15 cellular contexts compared by ENCODE assay signal in genomic region chr6:16483315-16483875, GRCh38.
DNase-seq lines count a peak whose midpoint lies in the region; ATAC-seq, FAIRE-seq and TF ChIP-seq lines count a peak whose summit lies in the region.
"Had no signal": no experiment of that assay in that cellular context is flagged by ENCODE, and none has a peak within 500 bp of the region (broad histone marks: within the 10 kb centered on the region; RNA-seq: fewer than 3 reads in every experiment).

No MANE protein-coding gene starts in this region.

- H4K91ac ChIP-seq in neuronal stem cell (ENCODE audit: low read depth, low read length, poor library complexity), result no peak overlapping the region

- H3K27me3 ChIP-seq in neuronal stem cell (ENCODE audit: control insufficient read depth in 3 of 3, insufficient read depth in 3 of 3, low read depth in 1 of 3, low read length in 3 of 3), result no peaks in the 10 kb centered on the region
- H3K27me3 ChIP-seq: ovary, suprapubic skin had no signal

- H3K9ac ChIP-seq in neuronal stem cell (ENCODE audit: low read depth, low read length, poor library complexity), result no peak overlapping the region

- intact Hi-C loops in activated CD4-positive, alpha-beta memory T cell treated with anti-CD3 and anti-CD28 coated beads for 36 hours (cut with micrococcal nuclease), result loop anchor here (1.0 kb wide), 5 partner anchors 8 to 279 kb away; no protein-coding TSS in a partner anchor
- intact Hi-C loops in natural killer cell (cut with micrococcal nuclease), result loop anchor here (5.0 kb wide), 2 partner anchors 46 to 279 kb away; partner anchors contain the start of gene ATXN1

- H2BK120ac ChIP-seq in neuronal stem cell (ENCODE audit: low read depth, low read length), result no peak overlapping the region

- no peak for TF ChIP-seq CTCF in natural killer cell (IDR thresholded peaks at IDR 0.05)

- H3K4me2 ChIP-seq in neuronal stem cell (ENCODE audit: insufficient read depth, low read length, poor library complexity, severe bottlenecking), result no peak overlapping the region

- peak overlapping the region; percentile 87 for H3K27ac Mint-ChIP-seq in activated CD4-positive, alpha-beta memory T cell treated with anti-CD3 and anti-CD28 coated beads for 36 hours
- H3K27ac Mint-ChIP-seq in natural killer cell, result peak overlapping the region; percentile 78 to 79

- H2AFZ ChIP-seq in neuronal stem cell (ENCODE audit: low read length), result no peak overlapping the region

- H3K23ac ChIP-seq in neuronal stem cell (ENCODE audit: low read depth, low read length, poor library complexity), result no peak overlapping the region

- peaks cover 93% of the 10 kb centered on the region for H3K4me1 Mint-ChIP-seq in activated CD4-positive, alpha-beta memory T cell treated with anti-CD3 and anti-CD28 coated beads for 36 hours (ENCODE audit: low read depth)
- H3K4me1 Mint-ChIP-seq in natural killer cell, result peaks cover 61 to 62% of the 10 kb centered on the region in 2 donors

- H3K36me3 Mint-ChIP-seq in activated CD4-positive, alpha-beta memory T cell treated with anti-CD3 and anti-CD28 coated beads for 36 hours, result peaks cover 40% of the 10 kb centered on the region
- no peaks in the 10 kb centered on the region for H3K36me3 Mint-ChIP-seq in natural killer cell

- no peaks in the 10 kb centered on the region for H3K79me1 ChIP-seq in neuronal stem cell (ENCODE audit: low read depth, low read length)

- DNase-seq in GM18507 (ENCODE audit: extremely low spot score, insufficient read length, low read depth) (no peak), natural killer cell (no peak), neuronal stem cell (ENCODE audit: low spot score) (no peak), NCI-H526 treated with DMSO at 0.1 percent for 48 hours (lab: John Stamatoyannopoulos, UW) (no peak)
- DNase-seq in activated CD4-positive, alpha-beta memory T cell treated with anti-CD3 and anti-CD28 coated beads for 36 hours, result peak; percentile 44
- DNase-seq: DMS79; left colon; NCI-H2029 treated with DMSO at 0.1 percent for 48 hours; ovary; stimulated activated CD4-positive, alpha-beta T cell treated with anti-CD3 and anti-CD28 coated beads, Interleukin-1b, Interleukin-23, amount 100 ng/mL, for 48 hours had no signal

- H2BK12ac ChIP-seq in neuronal stem cell (ENCODE audit: low read length), result no peak overlapping the region

- peaks cover 0 to 3% of the 10 kb centered on the region in 2 donors for H3K9me3 ChIP-seq in neuronal stem cell (replicated peaks in 1 of 2; ENCODE audit: control insufficient read depth in 2 of 2, insufficient read depth in 1 of 2, low read depth in 1 of 2, low read length in 2 of 2)
- H3K9me3 ChIP-seq: ovary, suprapubic skin had no signal

- no peak overlapping the region for H2AK5ac ChIP-seq in neuronal stem cell (ENCODE audit: low read depth, low read length)

- no peak overlapping the region for H2BK15ac ChIP-seq in neuronal stem cell (ENCODE audit: low read length)

- peak; percentile 53 for ATAC-seq in HG02623 (IDR thresholded peaks at IDR 0.05; ENCODE audit: unreplicated experiment)
- peak; percentile 15 to 41 (median 36) for ATAC-seq in natural killer cell
- ATAC-seq in HG03097 (IDR thresholded peaks at IDR 0.05; ENCODE audit: low FRiP score, unreplicated experiment), result no peak
- ATAC-seq: HepG2, left colon had no signal

- H3K18ac ChIP-seq in neuronal stem cell (ENCODE audit: low read length), result no peak overlapping the region

- no peak overlapping the region for H3K4me3 ChIP-seq in neuronal stem cell (ENCODE audit: low read length in 2 of 2)
- H3K4me3 ChIP-seq: ovary, suprapubic skin had no signal

- no CpG with 5 or more reads among the region's 2 CpGs for WGBS in neuronal stem cell (ENCODE audit: extremely low coverage in 2 of 2, insufficient read length in 2 of 2, insufficient replicate concordance in 1 of 2), 2 donors

- H3K36me3 ChIP-seq in neuronal stem cell (replicated peaks in 1 of 2; ENCODE audit: control insufficient read depth in 2 of 2, insufficient read depth in 2 of 2, low read length in 2 of 2), result no peaks in the 10 kb centered on the region
- H3K36me3 ChIP-seq: ovary had no signal

- FAIRE-seq in GM18507 (lab: Jason Lieb, UNC), result peak; percentile 75
- FAIRE-seq: frontal cortex, HepG2 had no signal

- H3K4me1 ChIP-seq in neuronal stem cell (ENCODE audit: control insufficient read depth in 2 of 2, insufficient read depth in 1 of 2, low read depth in 1 of 2, low read length in 2 of 2), result peaks cover 0 to 6% of the 10 kb centered on the region in 2 donors

- no peak overlapping the region for H2BK5ac ChIP-seq in neuronal stem cell (ENCODE audit: low read length)

- H3K4me3 Mint-ChIP-seq in activated CD4-positive, alpha-beta memory T cell treated with anti-CD3 and anti-CD28 coated beads for 36 hours, result peak overlapping the region; percentile 65
- peak overlapping the region; percentile 25 for H3K4me3 Mint-ChIP-seq in natural killer cell

- H3K27me3 Mint-ChIP-seq in activated CD4-positive, alpha-beta memory T cell treated with anti-CD3 and anti-CD28 coated beads for 36 hours, result no peaks in the 10 kb centered on the region
- no peaks in the 10 kb centered on the region for H3K27me3 Mint-ChIP-seq in natural killer cell (ENCODE audit: low read depth in 2 of 2)

- H3K27ac ChIP-seq in neuronal stem cell (replicated peaks; ENCODE audit: low read length), result no peak overlapping the region
- H3K27ac ChIP-seq: ovary, suprapubic skin had no signal

- no peak overlapping the region for H4K8ac ChIP-seq in neuronal stem cell (ENCODE audit: low read depth, low read length)

- CTCF ChIA-PET in activated CD4-positive, alpha-beta memory T cell treated with anti-CD3 and anti-CD28 coated beads for 36 hours (lab: Charles Lee), result interaction anchor here (1.1 to 3.3 kb wide), 3 partner anchors 11 to 70 kb away, joined by 3 to 11 read pairs (median 3); no protein-coding TSS in a partner anchor

- H3K14ac ChIP-seq in neuronal stem cell (ENCODE audit: low read length), result no peak overlapping the region

- POLR2A ChIA-PET in activated CD4-positive, alpha-beta memory T cell treated with anti-CD3 and anti-CD28 coated beads for 36 hours (lab: Charles Lee), result interaction anchor here (1.0 to 1.4 kb wide), 3 partner anchors 9 to 63 kb away, joined by 3 to 5 read pairs (median 3); no protein-coding TSS in a partner anchor

- H3K4ac ChIP-seq in neuronal stem cell (ENCODE audit: low read length), result no peak overlapping the region

- H3K9me3 Mint-ChIP-seq in activated CD4-positive, alpha-beta memory T cell treated with anti-CD3 and anti-CD28 coated beads for 36 hours, result peaks cover 4% of the 10 kb centered on the region
- H3K9me3 Mint-ChIP-seq in natural killer cell, result peaks cover 0 to 2% of the 10 kb centered on the region in 2 donors
